Comparison of ENCODE assay signal across 1 cellular context in genomic region chr3:114874447-114874846, GRCh38.
TF ChIP-seq lines count a peak whose summit lies in the region.

No MANE protein-coding gene starts in this region.

TF ChIP-seq in WTC11, 78 proteins besides CTCF, POLR2A, EP300 and RAD21 (continued from another document):
- TF ChIP-seq GTF2I (CRISPR knock-in tag; conservative IDR thresholded peaks at IDR 0.05) (no peak), PRRX2 (CRISPR knock-in tag; IDR thresholded peaks at IDR 0.05) (no peak), MXD4 (CRISPR knock-in tag; IDR thresholded peaks at IDR 0.05; ENCODE audit: borderline replicate concordance) (no peak), TP53 (CRISPR knock-in tag; IDR thresholded peaks at IDR 0.05) (no peak), GRHL2 (CRISPR knock-in tag; IDR thresholded peaks at IDR 0.05; ENCODE audit: insufficient replicate concordance, severe bottlenecking) (no peak), USF1 (CRISPR knock-in tag; IDR thresholded peaks at IDR 0.05) (no peak), USF2 (CRISPR knock-in tag; IDR thresholded peaks at IDR 0.05) (no peak), ZNF671 (CRISPR knock-in tag; IDR thresholded peaks at IDR 0.05) (no peak), SMAD4 (CRISPR knock-in tag; IDR thresholded peaks at IDR 0.05) (no peak), EMX1 (CRISPR knock-in tag; IDR thresholded peaks at IDR 0.05) (no peak)
- TF ChIP-seq, protein P1, sequence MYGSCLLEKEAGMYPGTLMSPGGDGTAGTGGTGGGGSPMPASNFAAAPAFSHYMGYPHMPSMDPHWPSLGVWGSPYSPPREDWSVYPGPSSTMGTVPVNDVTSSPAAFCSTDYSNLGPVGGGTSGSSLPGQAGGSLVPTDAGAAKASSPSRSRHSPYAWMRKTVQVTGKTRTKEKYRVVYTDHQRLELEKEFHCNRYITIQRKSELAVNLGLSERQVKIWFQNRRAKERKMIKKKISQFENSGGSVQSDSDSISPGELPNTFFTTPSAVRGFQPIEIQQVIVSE (CRISPR knock-in tag; IDR thresholded peaks at IDR 0.05; ENCODE audit: borderline replicate concordance), result no peak
